In the genomic region with DNA sequence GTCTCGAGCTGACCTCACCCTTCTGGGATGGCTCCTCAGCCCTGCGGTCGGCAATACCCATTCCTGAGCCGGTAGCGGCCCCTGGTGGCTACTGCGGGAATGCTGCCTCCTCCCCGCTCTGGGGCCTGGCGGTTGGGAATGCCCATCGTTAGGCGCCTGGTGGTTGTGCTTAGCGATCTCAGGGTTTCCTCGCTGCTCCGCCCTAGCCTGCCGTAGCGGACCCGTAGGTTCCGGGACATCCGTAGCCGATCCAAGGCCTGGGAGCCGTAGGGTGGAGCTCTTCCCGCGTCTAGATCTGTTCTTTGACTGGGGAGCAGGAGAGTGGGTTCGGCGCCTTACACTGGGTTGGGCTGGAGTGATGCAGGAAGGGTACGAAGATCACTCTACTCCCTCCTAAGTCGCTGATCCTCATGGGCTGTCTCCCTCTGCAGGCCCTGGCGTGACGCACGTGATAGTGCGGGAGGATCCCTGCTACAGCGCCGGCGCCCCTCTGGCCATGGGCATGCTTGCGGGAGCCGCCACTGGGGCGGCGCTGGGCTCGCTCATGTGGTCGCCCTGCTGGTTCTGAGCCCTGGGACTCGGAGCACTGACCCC, we compare ENCODE assay signal across 8 cellular contexts.
DNase-seq lines count a peak whose midpoint lies in the region; ATAC-seq and TF ChIP-seq lines count a peak whose summit lies in the region.

No MANE protein-coding gene starts in this region.

- ATAC-seq in HG02884 (IDR thresholded peaks at IDR 0.05; ENCODE audit: unreplicated experiment) (peak; percentile 60), GM18858 (IDR thresholded peaks at IDR 0.05; ENCODE audit: unreplicated experiment) (no peak)

- DNase-seq in GM03348 (ENCODE audit: low spot score) (peak; percentile 98), NCI-H446 (lab: John Stamatoyannopoulos, UW) (peak; percentile 58 to 92), choroid plexus epithelial cell (ENCODE audit: low read depth) (peak; percentile 87), kidney tubule cell (ENCODE audit: low spot score) (peak; percentile 84)
- DNase-seq in activated CD4-positive, alpha-beta T cell treated with anti-CD3 and anti-CD28 coated beads for 4 hours = peak; percentile 78 to 92
- peak; percentile 67 to 86 for DNase-seq in stimulated activated CD4-positive, alpha-beta T cell treated with anti-CD3 and anti-CD28 coated beads, Interleukin-1b, Interleukin-23, amount 100 ng/mL, for 1 hour (ENCODE audit: low read depth in 2 of 2)

- TF ChIP-seq CTCF in choroid plexus epithelial cell (conservative IDR thresholded peaks at IDR 0.05; ENCODE audit: low read depth, low read length) = peak; percentile 97

- peak overlapping the region; percentile 49 for H3K4me3 ChIP-seq in choroid plexus epithelial cell (ENCODE audit: low read depth, low read length)
